ENCODE assay signal across 1 cellular context in the genomic region with DNA sequence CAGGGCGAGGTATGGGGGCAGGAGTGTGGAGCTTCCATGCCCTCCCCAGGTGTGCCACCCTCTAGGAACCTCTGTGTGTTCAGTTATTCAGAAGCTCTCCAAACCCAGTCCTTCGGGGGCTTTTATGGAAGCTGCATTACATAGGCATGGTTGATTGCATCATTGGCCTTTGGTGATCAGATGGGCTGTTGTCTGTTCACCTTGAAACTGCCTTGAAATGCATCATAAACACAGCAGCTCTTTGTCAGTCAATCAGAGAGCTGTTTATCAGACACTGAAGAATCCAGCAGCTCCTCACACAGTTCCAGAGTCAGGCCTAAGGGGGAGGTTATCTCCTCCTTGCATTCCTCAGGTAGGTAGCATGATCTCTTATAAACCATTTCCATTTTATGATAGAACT.
TF ChIP-seq lines count a peak whose summit lies in the region.

No MANE protein-coding gene starts in this region.

TF ChIP-seq in HepG2, 621 proteins besides CTCF, POLR2A, EP300 and RAD21 (continued from another document):
- TF ChIP-seq RBM22 (optimal IDR thresholded peaks at IDR 0.05; ENCODE audit: low read length) (no peak), CENPX (CRISPR knock-in tag; IDR thresholded peaks at IDR 0.05) (no peak), ZNF343 (CRISPR knock-in tag; IDR thresholded peaks at IDR 0.05) (no peak), NR1H2 (CRISPR knock-in tag; IDR thresholded peaks at IDR 0.05; ENCODE audit: borderline replicate concordance, low read depth) (no peak), ATF7 (IDR thresholded peaks at IDR 0.05) (peak; percentile 65), ATF7 (CRISPR knock-in tag; IDR thresholded peaks at IDR 0.05) (no peak), ZBTB21 (CRISPR knock-in tag; IDR thresholded peaks at IDR 0.05) (no peak), CEBPB (IDR thresholded peaks at IDR 0.05; ENCODE audit: borderline replicate concordance, low read depth, low read length) (peak; percentile 69), PTBP1 (IDR thresholded peaks at IDR 0.05; ENCODE audit: low read depth, low read length, poor library complexity, severe bottlenecking) (no peak)
- TF ChIP-seq, protein P1, sequence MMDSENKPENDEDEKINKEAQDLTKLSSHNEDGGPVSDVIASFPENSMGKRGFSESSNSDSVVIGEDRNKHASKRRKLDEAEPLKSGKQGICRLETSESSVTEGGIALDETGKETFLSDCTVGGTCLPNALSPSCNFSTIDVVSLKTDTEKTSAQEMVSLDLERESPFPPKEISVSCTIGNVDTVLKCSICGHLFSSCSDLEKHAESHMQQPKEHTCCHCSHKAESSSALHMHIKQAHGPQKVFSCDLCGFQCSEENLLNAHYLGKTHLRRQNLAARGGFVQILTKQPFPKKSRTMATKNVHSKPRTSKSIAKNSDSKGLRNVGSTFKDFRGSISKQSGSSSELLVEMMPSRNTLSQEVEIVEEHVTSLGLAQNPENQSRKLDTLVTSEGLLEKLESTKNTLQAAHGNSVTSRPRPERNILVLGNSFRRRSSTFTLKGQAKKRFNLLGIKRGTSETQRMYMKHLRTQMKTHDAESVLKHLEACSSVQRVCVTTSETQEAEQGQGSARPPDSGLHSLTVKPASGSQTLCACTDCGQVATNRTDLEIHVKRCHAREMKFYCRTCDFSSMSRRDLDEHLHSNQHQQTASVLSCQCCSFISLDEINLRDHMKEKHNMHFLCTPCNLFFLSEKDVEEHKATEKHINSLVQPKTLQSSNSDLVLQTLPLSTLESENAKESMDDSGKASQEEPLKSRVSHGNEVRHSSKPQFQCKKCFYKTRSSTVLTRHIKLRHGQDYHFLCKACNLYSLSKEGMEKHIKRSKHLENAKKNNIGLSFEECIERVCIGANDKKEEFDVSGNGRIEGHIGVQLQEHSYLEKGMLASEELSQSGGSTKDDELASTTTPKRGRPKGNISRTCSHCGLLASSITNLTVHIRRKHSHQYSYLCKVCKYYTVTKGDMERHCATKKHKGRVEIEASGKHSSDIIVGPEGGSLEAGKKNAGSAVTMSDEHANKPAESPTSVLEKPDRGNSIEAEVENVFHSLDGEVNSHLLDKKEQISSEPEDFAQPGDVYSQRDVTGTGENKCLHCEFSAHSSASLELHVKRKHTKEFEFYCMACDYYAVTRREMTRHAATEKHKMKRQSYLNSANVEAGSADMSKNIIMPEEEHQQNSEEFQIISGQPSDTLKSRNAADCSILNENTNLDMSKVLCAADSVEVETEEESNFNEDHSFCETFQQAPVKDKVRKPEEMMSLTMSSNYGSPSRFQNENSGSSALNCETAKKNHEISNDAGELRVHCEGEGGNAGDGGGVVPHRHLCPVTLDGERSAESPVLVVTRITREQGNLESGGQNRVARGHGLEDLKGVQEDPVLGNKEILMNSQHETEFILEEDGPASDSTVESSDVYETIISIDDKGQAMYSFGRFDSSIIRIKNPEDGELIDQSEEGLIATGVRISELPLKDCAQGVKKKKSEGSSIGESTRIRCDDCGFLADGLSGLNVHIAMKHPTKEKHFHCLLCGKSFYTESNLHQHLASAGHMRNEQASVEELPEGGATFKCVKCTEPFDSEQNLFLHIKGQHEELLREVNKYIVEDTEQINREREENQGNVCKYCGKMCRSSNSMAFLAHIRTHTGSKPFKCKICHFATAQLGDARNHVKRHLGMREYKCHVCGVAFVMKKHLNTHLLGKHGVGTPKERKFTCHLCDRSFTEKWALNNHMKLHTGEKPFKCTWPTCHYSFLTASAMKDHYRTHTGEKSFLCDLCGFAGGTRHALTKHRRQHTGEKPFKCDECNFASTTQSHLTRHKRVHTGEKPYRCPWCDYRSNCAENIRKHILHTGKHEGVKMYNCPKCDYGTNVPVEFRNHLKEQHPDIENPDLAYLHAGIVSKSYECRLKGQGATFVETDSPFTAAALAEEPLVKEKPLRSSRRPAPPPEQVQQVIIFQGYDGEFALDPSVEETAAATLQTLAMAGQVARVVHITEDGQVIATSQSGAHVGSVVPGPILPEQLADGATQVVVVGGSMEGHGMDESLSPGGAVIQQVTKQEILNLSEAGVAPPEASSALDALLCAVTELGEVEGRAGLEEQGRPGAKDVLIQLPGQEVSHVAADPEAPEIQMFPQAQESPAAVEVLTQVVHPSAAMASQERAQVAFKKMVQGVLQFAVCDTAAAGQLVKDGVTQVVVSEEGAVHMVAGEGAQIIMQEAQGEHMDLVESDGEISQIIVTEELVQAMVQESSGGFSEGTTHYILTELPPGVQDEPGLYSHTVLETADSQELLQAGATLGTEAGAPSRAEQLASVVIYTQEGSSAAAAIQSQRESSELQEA (CRISPR knock-in tag; IDR thresholded peaks at IDR 0.05; ENCODE audit: not compliant biosample characterization): no peak
- TF ChIP-seq, protein P2, sequence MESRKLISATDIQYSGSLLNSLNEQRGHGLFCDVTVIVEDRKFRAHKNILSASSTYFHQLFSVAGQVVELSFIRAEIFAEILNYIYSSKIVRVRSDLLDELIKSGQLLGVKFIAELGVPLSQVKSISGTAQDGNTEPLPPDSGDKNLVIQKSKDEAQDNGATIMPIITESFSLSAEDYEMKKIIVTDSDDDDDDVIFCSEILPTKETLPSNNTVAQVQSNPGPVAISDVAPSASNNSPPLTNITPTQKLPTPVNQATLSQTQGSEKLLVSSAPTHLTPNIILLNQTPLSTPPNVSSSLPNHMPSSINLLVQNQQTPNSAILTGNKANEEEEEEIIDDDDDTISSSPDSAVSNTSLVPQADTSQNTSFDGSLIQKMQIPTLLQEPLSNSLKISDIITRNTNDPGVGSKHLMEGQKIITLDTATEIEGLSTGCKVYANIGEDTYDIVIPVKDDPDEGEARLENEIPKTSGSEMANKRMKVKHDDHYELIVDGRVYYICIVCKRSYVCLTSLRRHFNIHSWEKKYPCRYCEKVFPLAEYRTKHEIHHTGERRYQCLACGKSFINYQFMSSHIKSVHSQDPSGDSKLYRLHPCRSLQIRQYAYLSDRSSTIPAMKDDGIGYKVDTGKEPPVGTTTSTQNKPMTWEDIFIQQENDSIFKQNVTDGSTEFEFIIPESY (CRISPR knock-in tag; IDR thresholded peaks at IDR 0.05): no peak
- TF ChIP-seq, protein P3, sequence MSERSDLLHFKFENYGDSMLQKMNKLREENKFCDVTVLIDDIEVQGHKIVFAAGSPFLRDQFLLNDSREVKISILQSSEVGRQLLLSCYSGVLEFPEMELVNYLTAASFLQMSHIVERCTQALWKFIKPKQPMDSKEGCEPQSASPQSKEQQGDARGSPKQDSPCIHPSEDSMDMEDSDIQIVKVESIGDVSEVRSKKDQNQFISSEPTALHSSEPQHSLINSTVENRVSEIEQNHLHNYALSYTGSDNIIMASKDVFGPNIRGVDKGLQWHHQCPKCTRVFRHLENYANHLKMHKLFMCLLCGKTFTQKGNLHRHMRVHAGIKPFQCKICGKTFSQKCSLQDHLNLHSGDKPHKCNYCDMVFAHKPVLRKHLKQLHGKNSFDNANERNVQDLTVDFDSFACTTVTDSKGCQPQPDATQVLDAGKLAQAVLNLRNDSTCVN (CRISPR knock-in tag; IDR thresholded peaks at IDR 0.05; ENCODE audit: borderline replicate concordance): no peak
